ENCODE assay signal across 14 cellular contexts in genomic region chr16:86806181-86806837, GRCh38.
DNase-seq lines count a peak whose midpoint lies in the region; ATAC-seq and TF ChIP-seq lines count a peak whose summit lies in the region.
"Had no signal": no experiment of that assay in that cellular context is flagged by ENCODE, and none has a peak within 500 bp of the region (broad histone marks: within the 10 kb centered on the region; RNA-seq: fewer than 3 reads in every experiment).

No MANE protein-coding gene starts in this region.

- no peaks in the 10 kb centered on the region for H3K9me3 Mint-ChIP-seq in endodermal cell
- H3K9me3 Mint-ChIP-seq: CD4-positive, alpha-beta memory T cell had no signal

- H3K9ac ChIP-seq in HUES6 (ENCODE audit: low read length) (no peak overlapping the region), endodermal cell (ENCODE audit: extremely low read depth, low read length, poor library complexity, severe bottlenecking) (no peak overlapping the region)

- DNase-seq in endodermal cell (no peak), mesenteric fat pad (ENCODE audit: low spot score) (peak; percentile 81), SHP77 treated with DMSO at 0.1 percent for 48 hours (lab: John Stamatoyannopoulos, UW) (no peak), substantia nigra (lab: John Stamatoyannopoulos, UW) (no peak), NCI-H2081 (lab: John Stamatoyannopoulos, UW) (no peak)
- DNase-seq: BE2C; CD4-positive, alpha-beta memory T cell; DMS79 treated with DMSO at 0.1 percent for 48 hours; GF-D8; Karpas-422; NCI-H1930 had no signal

- 88 to 97% methylated on average over 6 to 20 of the region's 20 CpGs for WGBS in endodermal cell (ENCODE audit: insufficient coverage in 1 of 2, insufficient read length in 1 of 2), 2 experiments

- peak overlapping the region; percentile 51 for H3K4me3 Mint-ChIP-seq in endodermal cell
- H3K4me3 Mint-ChIP-seq: CD4-positive, alpha-beta memory T cell had no signal

- no peaks in the 10 kb centered on the region for H3K36me3 Mint-ChIP-seq in endodermal cell (ENCODE audit: low read depth)
- H3K36me3 Mint-ChIP-seq: CD4-positive, alpha-beta memory T cell had no signal

- H3K36me3 ChIP-seq in HUES6 (ENCODE audit: control insufficient read depth, insufficient read depth, low read length), result no peaks in the 10 kb centered on the region
- H3K36me3 ChIP-seq in endodermal cell (ENCODE audit: control insufficient read depth, insufficient read depth, low read length), result no peaks in the 10 kb centered on the region
- H3K36me3 ChIP-seq: BE2C, SJSA1 had no signal

- H3K27me3 ChIP-seq in HUES6 (ENCODE audit: control insufficient read depth, insufficient read depth, low read length) (peaks cover 93% of the 10 kb centered on the region), endodermal cell (ENCODE audit: control insufficient read depth, insufficient read depth, low read length, poor library complexity, severe bottlenecking) (peaks cover 6% of the 10 kb centered on the region)
- H3K27me3 ChIP-seq: SJSA1 had no signal

- H3K4me1 Mint-ChIP-seq in endodermal cell, result peaks cover 18% of the 10 kb centered on the region
- H3K4me1 Mint-ChIP-seq: CD4-positive, alpha-beta memory T cell had no signal

- H3K27ac ChIP-seq in HUES6 (ENCODE audit: low read depth, low read length), result no peak overlapping the region
- no peak overlapping the region for H3K27ac ChIP-seq in endodermal cell (ENCODE audit: low read depth, low read length)
- H3K27ac ChIP-seq in substantia nigra (ENCODE audit: low read depth, low read length, poor library complexity, severe bottlenecking), result no peak overlapping the region
- H3K27ac ChIP-seq: SJSA1 had no signal

- TF ChIP-seq CTCF in endodermal cell (conservative IDR thresholded peaks at IDR 0.05), result no peak

- H3K27me3 Mint-ChIP-seq in endodermal cell (ENCODE audit: insufficient read depth), result peaks cover 29% of the 10 kb centered on the region

- H3K4me1 ChIP-seq in HUES6 (ENCODE audit: control insufficient read depth, insufficient read depth, low read length) (peaks cover 26% of the 10 kb centered on the region), endodermal cell (ENCODE audit: control insufficient read depth, insufficient read depth, low read length) (no peaks in the 10 kb centered on the region)
- H3K4me1 ChIP-seq: BE2C had no signal

- ATAC-seq in GM18873 (IDR thresholded peaks at IDR 0.05; ENCODE audit: low FRiP score, unreplicated experiment), result no peak

- H3K4me3 ChIP-seq in HUES6 (ENCODE audit: low read depth, low read length), result peak overlapping the region; percentile 48
- H3K4me3 ChIP-seq in endodermal cell (ENCODE audit: low read length), result no peak overlapping the region
- H3K4me3 ChIP-seq: SJSA1 had no signal

- no peak overlapping the region for H3K27ac Mint-ChIP-seq in endodermal cell
- H3K27ac Mint-ChIP-seq: CD4-positive, alpha-beta memory T cell had no signal

- no peaks in the 10 kb centered on the region for H3K9me3 ChIP-seq in HUES6 (ENCODE audit: control insufficient read depth, insufficient read depth, low read depth, low read length)
- H3K9me3 ChIP-seq in endodermal cell (ENCODE audit: control insufficient read depth, low read length), result no peaks in the 10 kb centered on the region
- H3K9me3 ChIP-seq: BE2C, SJSA1 had no signal
